10 cellular contexts compared by ENCODE assay signal in genomic region chr12:54286042-54286931, GRCh38. TPM values are rescaled to one million over a fixed set of nuclear protein-coding genes. Genes with fewer than 3 reads are reported as not detected.
A peak's percentile ranks its signal among the peaks of the same experiment; 100 is the strongest.
DNase-seq lines count a peak whose midpoint lies in the region; ATAC-seq and FAIRE-seq lines count a peak whose summit lies in the region.
"Had no signal": no experiment of that assay in that cellular context is flagged by ENCODE, and none has a peak within 500 bp of the region (broad histone marks: within the 10 kb centered on the region; RNA-seq: fewer than 3 reads in every experiment).

No MANE protein-coding gene starts in this region.

- DNase-seq in stimulated activated naive CD8-positive, alpha-beta T cell treated with anti-CD3 and anti-CD28 coated beads, Interleukin-15, Interleukin-2, amounts not matched to agents 100 U/mL and 50 U/mL, for 24 hours = no peak
- no peak for DNase-seq in activated CD8-positive, alpha-beta memory T cell treated with anti-CD3 and anti-CD28 coated beads, Interleukin-2, amount 10 ng/mL, durations not matched to agents 7 days and 5 days
- DNase-seq in islet precursor cell = peak; percentile 72
- DNase-seq in aorta = no peak
- DNase-seq in SKM-1 (lab: John Stamatoyannopoulos, UW; ENCODE audit: unreplicated experiment) = no peak
- DNase-seq in RCC 7860 (ENCODE audit: low spot score) = no peak
- no peak for DNase-seq in C1 segment of cervical spinal cord (lab: John Stamatoyannopoulos, UW)
- DNase-seq: cerebellar nuclear complex had no signal

- H3K4me1 ChIP-seq in aorta (ENCODE audit: control insufficient read depth in 1 of 2, insufficient read depth in 2 of 2, low read length in 2 of 2) = no peaks in the 10 kb centered on the region

- H3K4me3 Mint-ChIP-seq in stimulated activated naive CD8-positive, alpha-beta T cell treated with anti-CD3 and anti-CD28 coated beads, Interleukin-15, Interleukin-2, amounts not matched to agents 100 ng/mL and 50 ng/mL, for 24 hours = no peak overlapping the region
- H3K4me3 Mint-ChIP-seq in activated CD8-positive, alpha-beta memory T cell treated with anti-CD3 and anti-CD28 coated beads, Interleukin-2, amount 10 ng/mL, durations not matched to agents 7 days and 5 days = no peak overlapping the region

- H3K4me1 Mint-ChIP-seq in stimulated activated naive CD8-positive, alpha-beta T cell treated with anti-CD3 and anti-CD28 coated beads, Interleukin-15, Interleukin-2, amounts not matched to agents 100 ng/mL and 50 ng/mL, for 24 hours (ENCODE audit: low read depth) = peaks cover 54% of the 10 kb centered on the region
- H3K4me1 Mint-ChIP-seq in activated CD8-positive, alpha-beta memory T cell treated with anti-CD3 and anti-CD28 coated beads, Interleukin-2, amount 10 ng/mL, durations not matched to agents 7 days and 5 days = peaks cover 43% of the 10 kb centered on the region

- H3K27ac Mint-ChIP-seq in stimulated activated naive CD8-positive, alpha-beta T cell treated with anti-CD3 and anti-CD28 coated beads, Interleukin-15, Interleukin-2, amounts not matched to agents 100 ng/mL and 50 ng/mL, for 24 hours = peak overlapping the region; percentile 74
- peak overlapping the region; percentile 32 for H3K27ac Mint-ChIP-seq in activated CD8-positive, alpha-beta memory T cell treated with anti-CD3 and anti-CD28 coated beads, Interleukin-2, amount 10 ng/mL, durations not matched to agents 7 days and 5 days

- H3K9me3 Mint-ChIP-seq in stimulated activated naive CD8-positive, alpha-beta T cell treated with anti-CD3 and anti-CD28 coated beads, Interleukin-15, Interleukin-2, amounts not matched to agents 100 ng/mL and 50 ng/mL, for 24 hours = no peaks in the 10 kb centered on the region
- no peaks in the 10 kb centered on the region for H3K9me3 Mint-ChIP-seq in activated CD8-positive, alpha-beta memory T cell treated with anti-CD3 and anti-CD28 coated beads, Interleukin-2, amount 10 ng/mL, durations not matched to agents 7 days and 5 days (ENCODE audit: low read depth)

- no peaks in the 10 kb centered on the region for H3K27me3 Mint-ChIP-seq in stimulated activated naive CD8-positive, alpha-beta T cell treated with anti-CD3 and anti-CD28 coated beads, Interleukin-15, Interleukin-2, amounts not matched to agents 100 ng/mL and 50 ng/mL, for 24 hours
- no peaks in the 10 kb centered on the region for H3K27me3 Mint-ChIP-seq in activated CD8-positive, alpha-beta memory T cell treated with anti-CD3 and anti-CD28 coated beads, Interleukin-2, amount 10 ng/mL, durations not matched to agents 7 days and 5 days

- peak overlapping the region; percentile 4 to 36 for H3K27ac ChIP-seq in aorta (ENCODE audit: low read depth in 1 of 2, low read length in 2 of 2)

- no peaks in the 10 kb centered on the region for H3K27me3 ChIP-seq in aorta (ENCODE audit: control insufficient read depth in 1 of 2, insufficient read depth in 2 of 2, low read length in 1 of 2)

- no peak overlapping the region for H3K4me3 ChIP-seq in aorta (ENCODE audit: low read length in 2 of 2)

- H3K36me3 ChIP-seq in aorta (ENCODE audit: control insufficient read depth in 1 of 2, insufficient read depth in 2 of 2, low read length in 1 of 2) = peaks cover 5 to 12% of the 10 kb centered on the region in 2 donors

- H3K36me3 Mint-ChIP-seq in stimulated activated naive CD8-positive, alpha-beta T cell treated with anti-CD3 and anti-CD28 coated beads, Interleukin-15, Interleukin-2, amounts not matched to agents 100 ng/mL and 50 ng/mL, for 24 hours (ENCODE audit: low read depth) = no peaks in the 10 kb centered on the region
- H3K36me3 Mint-ChIP-seq in activated CD8-positive, alpha-beta memory T cell treated with anti-CD3 and anti-CD28 coated beads, Interleukin-2, amount 10 ng/mL, durations not matched to agents 7 days and 5 days = peaks cover 33% of the 10 kb centered on the region

- intact Hi-C loops in aorta (cut with DNase I) = loop anchor here in 1 of 2 donors (5.0 kb wide), 1 partner anchor 34 kb away; no protein-coding TSS in a partner anchor

- no peak for ATAC-seq in stimulated activated naive CD8-positive, alpha-beta T cell treated with anti-CD3 and anti-CD28 coated beads, Interleukin-15, Interleukin-2, amounts not matched to agents 100 U/mL and 50 U/mL, for 24 hours
- no peak for ATAC-seq in activated CD8-positive, alpha-beta memory T cell treated with anti-CD3 and anti-CD28 coated beads, Interleukin-2, amount 10 ng/mL, durations not matched to agents 7 days and 5 days
- ATAC-seq in aorta (ENCODE audit: low FRiP score) = no peak

- no peak for FAIRE-seq in RCC 7860 (lab: Jason Lieb, UNC)
- FAIRE-seq: H54 had no signal

- no peaks in the 10 kb centered on the region for H3K9me3 ChIP-seq in aorta (ENCODE audit: control insufficient read depth, low read length)

- CTCF ChIA-PET in activated CD8-positive, alpha-beta memory T cell treated with anti-CD3 and anti-CD28 coated beads, Interleukin-2, amount 10 ng/mL, durations not matched to agents 7 days and 5 days (lab: Charles Lee) = interaction anchor here (0.7 to 1.9 kb wide), 16 partner anchors 8 to 153 kb away, joined by 3 to 7 read pairs (median 4); partner anchors contain the start of gene COPZ1

- 50 to 53% methylated on average over 10 of the region's 10 CpGs for WGBS in aorta, 2 donors

RNA-seq across cellular contexts. Expression of gene HNRNPA1, which starts 5.8 kb away (rescaled TPM):
- total RNA-seq in activated CD8-positive, alpha-beta memory T cell treated with anti-CD3 and anti-CD28 coated beads, Interleukin-2, amount 10 ng/mL, durations not matched to agents 7 days and 5 days = 1,000 to 10,000 TPM; 1,232 to 1,373 TPM
- 100 to 1,000 TPM; 645 to 782 TPM for total RNA-seq in aorta
- polyA plus RNA-seq in aorta = 1,000 to 10,000 TPM in 1 of 2 donors, 100 to 1,000 TPM in 1; 846 to 1,277 TPM

RNA-seq across cellular contexts. Expression of gene CBX5, which starts 6.4 kb away (rescaled TPM):
- 100 to 1,000 TPM; 102 to 113 TPM for total RNA-seq in activated CD8-positive, alpha-beta memory T cell treated with anti-CD3 and anti-CD28 coated beads, Interleukin-2, amount 10 ng/mL, durations not matched to agents 7 days and 5 days
- 10 to 100 TPM; 66.8 to 67.8 TPM for total RNA-seq in aorta
- 10 to 100 TPM in 1 of 2 donors, 1 to 10 TPM in 1; 9.4 to 11.3 TPM for polyA plus RNA-seq in aorta

RNA-seq across cellular contexts. Expression of gene NFE2, which starts 14.5 kb away (rescaled TPM):
- total RNA-seq in activated CD8-positive, alpha-beta memory T cell treated with anti-CD3 and anti-CD28 coated beads, Interleukin-2, amount 10 ng/mL, durations not matched to agents 7 days and 5 days = not detected
- 1 to 10 TPM; 3.2 to 3.3 TPM for total RNA-seq in aorta
- under 1 TPM in 1 of 2 donors, not detected in 1; 0.28 TPM for polyA plus RNA-seq in aorta

RNA-seq across cellular contexts. Expression of gene COPZ1, which starts 38.6 kb away (rescaled TPM):
- 100 to 1,000 TPM in 1 of 2 experiments, 10 to 100 TPM in 1; 90.8 to 104 TPM for total RNA-seq in activated CD8-positive, alpha-beta memory T cell treated with anti-CD3 and anti-CD28 coated beads, Interleukin-2, amount 10 ng/mL, durations not matched to agents 7 days and 5 days
- 10 to 100 TPM; 71.5 to 72.1 TPM for total RNA-seq in aorta
- polyA plus RNA-seq in aorta = 10 to 100 TPM; 54.1 to 63.0 TPM

Comparison
In these comparisons a context has a peak if more than half of its experiments do, and no peak if none do; other contexts are left out.
1. RNA of gene NFE2, which starts 14.5 kb away (total RNA-seq): 3.2 to 3.3 TPM in aorta; not detected in activated CD8-positive, alpha-beta memory T cell treated with anti-CD3 and anti-CD28 coated beads, Interleukin-2, amount 10 ng/mL, durations not matched to agents 7 days and 5 days; every median in the first group is over 4 times any median in the second.